Comparison of ENCODE assay signal across 8 cellular contexts in the genomic region with DNA sequence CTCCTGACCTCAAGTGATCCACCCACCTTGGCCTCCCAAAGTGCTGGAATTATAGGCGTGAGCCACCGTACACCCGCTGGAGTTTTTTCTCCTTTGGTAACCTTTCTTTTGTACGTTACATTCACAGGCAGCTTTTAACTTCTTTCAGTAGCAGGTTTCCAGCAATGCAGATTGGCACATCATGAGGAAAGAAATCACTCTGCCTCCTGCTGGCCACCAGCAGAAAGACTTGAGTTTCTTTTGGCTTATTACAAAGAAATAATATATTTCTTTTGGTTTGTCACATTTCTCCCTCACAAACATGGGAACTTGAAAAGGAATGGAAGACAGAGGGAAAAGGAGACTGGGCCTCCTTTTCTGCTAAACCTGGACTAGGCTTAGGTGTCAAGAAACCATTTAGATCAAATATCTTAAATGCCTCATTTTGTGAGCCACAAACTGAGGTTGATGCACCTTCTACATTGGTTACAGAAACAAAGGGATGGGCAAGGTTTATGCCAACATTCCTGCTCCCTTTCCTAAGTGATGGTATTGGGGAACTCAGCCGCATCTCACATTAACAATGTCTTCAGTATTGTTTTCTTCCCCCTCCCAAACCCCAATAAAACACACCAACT. TPM values are rescaled to one million over a fixed set of nuclear protein-coding genes. Genes with fewer than 3 reads are reported as not detected.
A peak's percentile ranks its signal among the peaks of the same experiment; 100 is the strongest.
DNase-seq lines count a peak whose midpoint lies in the region; ATAC-seq and TF ChIP-seq lines count a peak whose summit lies in the region.

No MANE protein-coding gene starts in this region.

- TF ChIP-seq CTCF in CD14-positive monocyte (IDR thresholded peaks at IDR 0.05): peak; percentile 85
- TF ChIP-seq CTCF in HEK293 (tag by site-specific recombination; IDR thresholded peaks at IDR 0.05): 0 out of 2 replicates have a peak, but pooled peaks have one; percentile 16
- TF ChIP-seq CTCF in MCF 10A (IDR thresholded peaks at IDR 0.05; ENCODE audit: unreplicated experiment): peak; percentile 83

- H3K4me1 ChIP-seq in HEK293 (ENCODE audit: control insufficient read depth, insufficient read depth, low read length): peaks cover 5% of the 10 kb centered on the region; the same call in 1 of the 2 replicates

- intact Hi-C loops in CD14-positive monocyte (cut with micrococcal nuclease): loop anchor here (5.0 kb wide), 2 partner anchors 39 to 59 kb away; no protein-coding TSS in a partner anchor
- intact Hi-C loops in MCF 10A (cut with micrococcal nuclease): loop anchor here (1.0 to 5.0 kb wide), 3 partner anchors 44 to 376 kb away; no protein-coding TSS in a partner anchor

- DNase-seq in CD14-positive monocyte (ENCODE audit: low spot score) (peak; percentile 59), MCF 10A (ENCODE audit: unreplicated experiment) (peak; percentile 79), left lobe of liver (ENCODE audit: low spot score) (no peak), GM19240 (ENCODE audit: insufficient read length, low spot score) (no peak)
- DNase-seq in stimulated activated CD8-positive, alpha-beta memory T cell treated with anti-CD3 and anti-CD28 coated beads, Interleukin-12 subunit alpha, Interleukin-12 subunit beta, amount 100 ng/mL, for 4 hours (ENCODE audit: low read depth): peak; percentile 17

- ATAC-seq in left lobe of liver: peak; percentile 78
- no peak for ATAC-seq in GM18517 (IDR thresholded peaks at IDR 0.05; ENCODE audit: unreplicated experiment)

- peaks cover 44% of the 10 kb centered on the region for H3K4me1 Mint-ChIP-seq in CD14-positive monocyte
- H3K4me1 Mint-ChIP-seq in T-helper 1 cell treated with Interleukin-12 subunit alpha and Interleukin-12 subunit beta and Interleukin-4 antibody, amounts not matched to agents 30 μg/mL and 1 μg/mL, for 36 hours (ENCODE audit: low read depth): peaks cover 58% of the 10 kb centered on the region
- peaks cover 62% of the 10 kb centered on the region for H3K4me1 Mint-ChIP-seq in MCF 10A (ENCODE audit: insufficient read depth, unreplicated experiment)

- no peak overlapping the region for H3K27ac ChIP-seq in HEK293 (ENCODE audit: extremely low read depth, low read depth, low read length)

- CTCF ChIA-PET in HEK293 (lab: Yijun Ruan, JAX): interaction anchor here (0.5 to 4.6 kb wide), 9 partner anchors 15 to 61 kb away, joined by 3 to 62 read pairs (median 5); a partner anchor contains a TSS
- CTCF ChIA-PET in MCF 10A (lab: Yijun Ruan, JAX): interaction anchor here (0.6 to 13.3 kb wide), 17 partner anchors 11 to 625 kb away, joined by 3 to 203 read pairs (median 4); no protein-coding TSS in a partner anchor

- no peaks in the 10 kb centered on the region for H3K9me3 Mint-ChIP-seq in CD14-positive monocyte
- H3K9me3 Mint-ChIP-seq in T-helper 1 cell treated with Interleukin-12 subunit alpha and Interleukin-12 subunit beta and Interleukin-4 antibody, amounts not matched to agents 30 μg/mL and 1 μg/mL, for 36 hours: no peaks in the 10 kb centered on the region
- no peaks in the 10 kb centered on the region for H3K9me3 Mint-ChIP-seq in MCF 10A (ENCODE audit: unreplicated experiment)

- H3K27me3 Mint-ChIP-seq in CD14-positive monocyte (ENCODE audit: low read depth in 3 of 3) (no peaks in the 10 kb centered on the region), MCF 10A (ENCODE audit: insufficient read depth, unreplicated experiment) (no peaks in the 10 kb centered on the region)
- H3K27me3 Mint-ChIP-seq in T-helper 1 cell treated with Interleukin-12 subunit alpha and Interleukin-12 subunit beta and Interleukin-4 antibody, amounts not matched to agents 30 μg/mL and 1 μg/mL, for 36 hours (ENCODE audit: low read depth): no peaks in the 10 kb centered on the region

- H3K36me3 ChIP-seq in HEK293 (ENCODE audit: control insufficient read depth in 2 of 2, insufficient read depth in 1 of 2, low read length in 2 of 2): peaks cover 31 to 89% of the 10 kb centered on the region in 2 experiments

- no peak overlapping the region for H3K4me3 ChIP-seq in HEK293 (ENCODE audit: low read depth, low read length)

- H3K27ac Mint-ChIP-seq in CD14-positive monocyte (peak overlapping the region; percentile 84 to 92 (median 85)), MCF 10A (ENCODE audit: low read depth, unreplicated experiment) (peak overlapping the region; percentile 33)
- peak overlapping the region; percentile 83 for H3K27ac Mint-ChIP-seq in T-helper 1 cell treated with Interleukin-12 subunit alpha and Interleukin-12 subunit beta and Interleukin-4 antibody, amounts not matched to agents 30 μg/mL and 1 μg/mL, for 36 hours

- peak overlapping the region in 1 of 2 donors; percentile 71 for H3K4me3 Mint-ChIP-seq in CD14-positive monocyte
- H3K4me3 Mint-ChIP-seq in T-helper 1 cell treated with Interleukin-12 subunit alpha and Interleukin-12 subunit beta and Interleukin-4 antibody, amounts not matched to agents 30 μg/mL and 1 μg/mL, for 36 hours: peak overlapping the region; percentile 54
- no peak overlapping the region for H3K4me3 Mint-ChIP-seq in MCF 10A (ENCODE audit: unreplicated experiment)

- H3K36me3 Mint-ChIP-seq in CD14-positive monocyte (peaks cover 64 to 84% of the 10 kb centered on the region in 2 donors), MCF 10A (ENCODE audit: insufficient read depth, unreplicated experiment) (peaks cover 86% of the 10 kb centered on the region)
- peaks cover 54% of the 10 kb centered on the region for H3K36me3 Mint-ChIP-seq in T-helper 1 cell treated with Interleukin-12 subunit alpha and Interleukin-12 subunit beta and Interleukin-4 antibody, amounts not matched to agents 30 μg/mL and 1 μg/mL, for 36 hours (ENCODE audit: low read depth)

- BruUV-seq in MCF 10A (replicated peaks; lab: Mats Ljungman, UMichigan): no TSS peak

- POLR2A ChIA-PET in HEK293 (lab: Yijun Ruan, JAX): interaction anchor here (1.2 to 4.0 kb wide), 2 partner anchors 7 to 54 kb away, joined by 3 to 33 read pairs; a partner anchor contains a TSS
- POLR2A ChIA-PET in MCF 10A (lab: Yijun Ruan, JAX): interaction anchor here (0.7 to 25.5 kb wide), 4 partner anchors 9 to 288 kb away, joined by 4 to 1125 read pairs (median 76); a partner anchor contains a TSS

- no peaks in the 10 kb centered on the region for H3K9me3 ChIP-seq in HEK293 (ENCODE audit: control insufficient read depth, insufficient read depth, low read depth, low read length)

TF ChIP-seq in HEK293, 187 proteins besides CTCF, POLR2A, EP300 and RAD21:
- TF ChIP-seq ZNF660 (tag by site-specific recombination; IDR thresholded peaks at IDR 0.05) (0 out of 2 replicates have a peak, but pooled peaks have one; percentile 20), ZNF670 (tag by site-specific recombination; IDR thresholded peaks at IDR 0.05; ENCODE audit: low read depth) (no peak)

RNA-seq across cellular contexts. Expression of a gene that starts 7.8 kb away (rescaled TPM):
- polyA plus RNA-seq in CD14-positive monocyte: 10 to 100 TPM; 38.5 to 40.3 TPM
- total RNA-seq in MCF 10A (2022): 261 and 294 TPM in 2 replicates
- 63.4 TPM for total RNA-seq in left lobe of liver

RNA-seq across cellular contexts. Expression of a gene that starts 42.2 kb away (rescaled TPM):
- 100 to 1,000 TPM; 287 to 301 TPM for polyA plus RNA-seq in CD14-positive monocyte
- total RNA-seq in MCF 10A (2022) (497 and 624 TPM in 2 replicates), left lobe of liver (103 TPM)

Comparison
In these comparisons a context has a peak if more than half of its experiments do, and no peak if none do; other contexts are left out.
1. DNase-seq: peak in CD14-positive monocyte (single experiment), MCF 10A (single experiment) and stimulated activated CD8-positive, alpha-beta memory T cell treated with anti-CD3 and anti-CD28 coated beads, Interleukin-12 subunit alpha, Interleukin-12 subunit beta, amount 100 ng/mL, for 4 hours (single experiment); none in left lobe of liver (single experiment) and GM19240 (single experiment).
2. H3K27ac Mint-ChIP-seq: peak in every context shown above with its lines; median percentile 85 in CD14-positive monocyte; 83 in T-helper 1 cell treated with Interleukin-12 subunit alpha and Interleukin-12 subunit beta and Interleukin-4 antibody, amounts not matched to agents 30 μg/mL and 1 μg/mL, for 36 hours; 33 in MCF 10A.
3. CTCF ChIP-seq: peak in every context shown above with its lines; median percentile 85 in CD14-positive monocyte; 83 in MCF 10A; 16 in HEK293.